In genomic region chr2:29174937-29175336, GRCh38 we compare ENCODE assay signal across 14 cellular contexts.
"Had no signal": no experiment of that assay in that cellular context is flagged by ENCODE, and none has a peak within 500 bp of the region (broad histone marks: within the 10 kb centered on the region; RNA-seq: fewer than 3 reads in every experiment).

No MANE protein-coding gene starts in this region.

- H3K9me3 Mint-ChIP-seq: activated CD4-positive, alpha-beta memory T cell treated with anti-CD3 and anti-CD28 coated beads for 36 hours; activated naive CD4-positive, alpha-beta T cell treated with anti-CD3 and anti-CD28 coated beads, Interleukin-2, amount 50 U/mL, for 72 hours; naive B cell had no signal

- H3K4me3 Mint-ChIP-seq: activated CD4-positive, alpha-beta memory T cell treated with anti-CD3 and anti-CD28 coated beads for 36 hours; activated CD4-positive, alpha-beta T cell treated with anti-CD3 and anti-CD28 coated beads for 36 hours; endodermal cell; naive B cell had no signal

- DNase-seq: activated CD4-positive, alpha-beta memory T cell treated with anti-CD3 and anti-CD28 coated beads for 36 hours; activated CD4-positive, alpha-beta T cell treated with anti-CD3 and anti-CD28 coated beads for 36 hours; activated gamma-delta T cell; activated T-cell treated with anti-CD3 and anti-CD28 coated beads, Interleukin-2, amount 50 U/mL, for 48 hours; dorsolateral prefrontal cortex; endodermal cell; heart left ventricle; left cardiac atrium; naive B cell; ovary; stomach; upper lobe of right lung had no signal

- H3K27me3 Mint-ChIP-seq: activated CD4-positive, alpha-beta memory T cell treated with anti-CD3 and anti-CD28 coated beads for 36 hours; activated CD4-positive, alpha-beta T cell treated with anti-CD3 and anti-CD28 coated beads for 36 hours; naive B cell had no signal

- ATAC-seq: activated CD4-positive, alpha-beta T cell treated with anti-CD3 and anti-CD28 coated beads for 36 hours; activated naive CD4-positive, alpha-beta T cell treated with anti-CD3 and anti-CD28 coated beads, Interleukin-2, amount 50 U/mL, for 72 hours; heart left ventricle; left cardiac atrium; sciatic nerve; upper lobe of right lung had no signal

- H3K27ac Mint-ChIP-seq: activated CD4-positive, alpha-beta memory T cell treated with anti-CD3 and anti-CD28 coated beads for 36 hours; activated CD4-positive, alpha-beta T cell treated with anti-CD3 and anti-CD28 coated beads for 36 hours; activated naive CD4-positive, alpha-beta T cell treated with anti-CD3 and anti-CD28 coated beads, Interleukin-2, amount 50 U/mL, for 72 hours; endodermal cell; naive B cell had no signal

- H3K4me1 Mint-ChIP-seq: naive B cell had no signal
